ENCODE assay signal across 8 cellular contexts in the genomic region with DNA sequence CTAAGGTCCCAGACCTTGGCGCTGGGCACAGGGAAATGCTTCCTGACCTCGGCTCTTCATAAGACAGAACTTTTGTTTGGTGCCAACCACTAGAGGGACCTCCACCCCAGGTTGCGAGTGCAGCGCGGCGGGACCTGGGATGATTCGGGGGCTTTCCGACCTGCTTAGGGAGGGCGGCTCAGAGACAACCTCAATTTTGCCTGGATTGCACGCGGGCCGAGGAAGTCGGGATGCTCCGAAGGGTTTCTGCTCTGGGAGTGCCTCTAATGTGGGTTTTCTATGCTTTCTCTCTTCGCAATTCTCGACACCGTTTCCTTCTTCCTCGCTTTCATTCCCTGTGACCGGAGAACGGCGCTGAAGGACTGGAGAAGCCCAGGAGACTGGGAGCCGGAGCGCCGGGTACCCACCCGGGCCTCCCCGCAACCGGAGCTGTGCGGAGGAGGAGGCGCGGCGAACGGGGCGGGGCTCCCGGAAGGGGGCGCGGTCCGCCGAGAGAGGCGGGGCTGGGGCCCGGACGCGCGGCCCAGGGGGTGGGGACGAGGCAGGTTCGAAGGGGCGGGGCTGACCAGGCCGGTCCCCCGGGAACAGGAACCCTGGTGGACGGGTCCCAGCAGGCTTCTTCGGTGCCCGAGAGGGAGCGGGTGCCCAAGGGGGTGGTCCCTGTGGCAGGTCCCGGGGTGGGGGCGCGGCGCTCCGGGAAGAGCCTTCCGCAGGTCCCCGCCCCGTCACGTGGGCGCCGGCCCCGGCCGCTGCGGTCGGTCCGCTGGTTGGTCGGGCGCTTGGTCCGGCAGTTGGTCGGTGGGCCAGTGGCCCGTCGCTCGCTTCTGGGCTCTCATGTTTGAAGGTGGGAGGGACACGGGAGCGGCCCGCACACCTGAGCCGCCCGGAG. TPM values are rescaled to one million over a fixed set of nuclear protein-coding genes. Genes with fewer than 3 reads are reported as not detected.
A peak's percentile ranks its signal among the peaks of the same experiment; 100 is the strongest.
DNase-seq lines count a peak whose midpoint lies in the region; ATAC-seq and TF ChIP-seq lines count a peak whose summit lies in the region.

TSS of gene PPFIBP2 (plus strand) at position 790 of the 889 bp plus-strand sequence. CDS start 35,477 bp downstream, outside the sequence.

- H3K36me3 ChIP-seq in left lung: no peaks in the 10 kb centered on the region

- ATAC-seq in GM18505 (IDR thresholded peaks at IDR 0.05; ENCODE audit: unreplicated experiment): peak; percentile 66
- peak; percentile 58 for ATAC-seq in HG02943 (IDR thresholded peaks at IDR 0.05; ENCODE audit: low read depth, unreplicated experiment)
- ATAC-seq in left lung: peak; percentile 96

- peak; percentile 26 to 45 for TF ChIP-seq CTCF in left lung (IDR thresholded peaks at IDR 0.05)

- TF ChIP-seq POLR2A in GM18505 (IDR thresholded peaks at IDR 0.05; ENCODE audit: borderline replicate concordance, extremely low read depth, insufficient read depth, insufficient read length): peak; percentile 82

- DNase-seq in 8988T (peak; percentile 95), NCI-H2227 (lab: John Stamatoyannopoulos, UW; ENCODE audit: unreplicated experiment) (peak; percentile 81), cortex of kidney (lab: John Stamatoyannopoulos, UW) (peak; percentile 86), left lung (peak; percentile 87 to 96)
- peak; percentile 86 for DNase-seq in activated CD4-positive, alpha-beta T cell treated with anti-CD3 and anti-CD28 coated beads for 48 hours
- peak; percentile 72 for DNase-seq in stimulated activated CD4-positive, alpha-beta T cell treated with anti-CD3 and anti-CD28 coated beads, Interleukin-2, amount 100 ng/mL, for 4 hours (ENCODE audit: low read depth)

- H3K27ac ChIP-seq in left lung: peak within 1 kb of the TSS; percentile 83 to 87

- peaks cover 0 to 21% of the 10 kb centered on the region in 2 donors for H3K27me3 ChIP-seq in left lung

- H3K4me3 ChIP-seq in left lung: peak within 1 kb of the TSS; percentile 61 to 80

- intact Hi-C loops in left lung (cut with DNase I): no loop called here

- no peaks in the 10 kb centered on the region for H3K9me3 ChIP-seq in left lung

- H3K4me1 ChIP-seq in left lung: peaks cover 9 to 40% of the 10 kb centered on the region in 2 donors

RNA-seq across cellular contexts. Expression of gene PPFIBP2, which starts in this region (rescaled TPM):
- 10 to 100 TPM; 18.7 to 20.1 TPM for total RNA-seq in left lung

Comparison
In these comparisons a context has a peak if more than half of its experiments do, and no peak if none do; other contexts are left out.
1. Peak in every context shown above with its lines: DNase-seq, ATAC-seq, H3K4me3 ChIP-seq and H3K27ac ChIP-seq.